Comparison of ENCODE assay signal across 7 cellular contexts in the genomic region with DNA sequence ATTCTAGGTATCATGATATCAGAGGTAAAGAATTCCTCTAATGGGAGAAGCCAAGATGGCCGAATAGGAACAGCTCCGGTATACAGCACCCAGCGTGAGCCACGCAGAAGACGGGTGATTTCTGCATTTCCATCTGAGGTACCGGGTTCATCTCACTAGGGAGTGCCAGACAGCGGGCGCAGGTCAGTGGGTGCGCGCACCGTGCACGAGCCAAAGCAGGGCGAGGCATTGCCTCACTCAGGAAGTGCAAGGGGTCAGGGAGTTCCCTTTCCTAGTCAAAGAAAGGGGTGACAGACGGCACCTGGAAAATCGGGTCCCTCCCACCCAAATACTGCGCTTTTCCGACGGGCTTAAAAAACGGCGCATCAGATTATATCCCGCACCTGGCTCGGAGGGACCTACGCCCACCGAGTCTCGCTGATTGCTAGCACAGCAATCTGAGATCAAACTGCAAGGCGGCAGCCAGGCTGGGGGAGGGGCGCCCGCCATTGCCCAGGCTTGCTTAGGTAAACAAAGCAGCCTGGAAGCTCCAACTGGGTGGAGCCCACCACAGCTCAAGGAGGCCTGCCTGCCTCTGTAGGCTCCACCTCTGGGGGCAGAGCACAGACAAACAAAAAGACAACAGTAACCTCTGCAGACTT.
A peak's percentile ranks its signal among the peaks of the same experiment; 100 is the strongest.
DNase-seq lines count a peak whose midpoint lies in the region; ATAC-seq and TF ChIP-seq lines count a peak whose summit lies in the region.
"Not testable (repeated sequence)": the region's sequence is repeated elsewhere in the genome, so short reads cannot be mapped to it uniquely, and the experiment has no call there.

No MANE protein-coding gene starts in this region.

- H3K4me1 ChIP-seq in endodermal cell (ENCODE audit: control insufficient read depth, insufficient read depth, low read length) = not testable (repeated sequence)

- DNase-seq in ELF-1 (ENCODE audit: low read depth, low spot score) = peak; percentile 17
- peak; percentile 10 for DNase-seq in LoVo (ENCODE audit: low spot score)
- DNase-seq in NCI-H2171 treated with DMSO at 0.1 percent for 48 hours (lab: John Stamatoyannopoulos, UW) = peak; percentile 84
- peak; percentile 6 for DNase-seq in NCI-H526 treated with DMSO at 0.1 percent for 48 hours (lab: John Stamatoyannopoulos, UW)
- peak; percentile 13 for DNase-seq in RPMI8226
- peak; percentile 23 for DNase-seq in WTC11 (ENCODE audit: low spot score)
- not testable (repeated sequence) for DNase-seq in endodermal cell

- H3K4me3 ChIP-seq in endodermal cell (ENCODE audit: low read length) = not testable (repeated sequence)

- CTCF ChIA-PET in WTC11 (lab: Charles Lee) = not testable (repeated sequence)

- TF ChIP-seq CTCF in WTC11 (IDR thresholded peaks at IDR 0.05); endodermal cell (conservative IDR thresholded peaks at IDR 0.05): not testable (repeated sequence)

- peak overlapping the region; percentile 27; the same call in 1 of the 2 replicates for H3K4me3 Mint-ChIP-seq in WTC11
- not testable (repeated sequence) for H3K4me3 Mint-ChIP-seq in endodermal cell

- not testable (repeated sequence) for H3K27ac Mint-ChIP-seq in WTC11
- peak overlapping the region; percentile 61 for H3K27ac Mint-ChIP-seq in endodermal cell

- POLR2A ChIA-PET in WTC11 (lab: Charles Lee) = not testable (repeated sequence)

- H3K36me3 ChIP-seq in endodermal cell (ENCODE audit: control insufficient read depth, insufficient read depth, low read length) = not testable (repeated sequence)

- peaks cover 10% of the 10 kb centered on the region for H3K9me3 ChIP-seq in endodermal cell (ENCODE audit: control insufficient read depth, low read length)

- H3K4me1 Mint-ChIP-seq in WTC11 = peaks cover 14% of the 10 kb centered on the region
- not testable (repeated sequence) for H3K4me1 Mint-ChIP-seq in endodermal cell

- ATAC-seq in WTC11 = not testable (repeated sequence)

- H3K27me3 Mint-ChIP-seq in WTC11 (ENCODE audit: low read depth); endodermal cell (ENCODE audit: insufficient read depth): not testable (repeated sequence)

- H3K27me3 ChIP-seq in endodermal cell (ENCODE audit: control insufficient read depth, insufficient read depth, low read length, poor library complexity, severe bottlenecking) = not testable (repeated sequence)

- peaks cover 20% of the 10 kb centered on the region for H3K36me3 Mint-ChIP-seq in WTC11
- not testable (repeated sequence) for H3K36me3 Mint-ChIP-seq in endodermal cell (ENCODE audit: low read depth)

- not testable (repeated sequence) for H3K27ac ChIP-seq in endodermal cell (ENCODE audit: low read depth, low read length)

- WGBS in endodermal cell (ENCODE audit: insufficient coverage in 1 of 2, insufficient read length in 1 of 2), 2 experiments = 94% methylated on average over 28 of the region's 28 CpGs; no CpG with 5 or more reads in 1 of the 2 experiments

- H3K9ac ChIP-seq in endodermal cell (ENCODE audit: extremely low read depth, low read length, poor library complexity, severe bottlenecking) = not testable (repeated sequence)

- H3K9me3 Mint-ChIP-seq in WTC11 = peaks cover 23% of the 10 kb centered on the region
- H3K9me3 Mint-ChIP-seq in endodermal cell = peaks cover 25% of the 10 kb centered on the region
